Comparison of ENCODE assay signal across 2 cellular contexts in the genomic region with DNA sequence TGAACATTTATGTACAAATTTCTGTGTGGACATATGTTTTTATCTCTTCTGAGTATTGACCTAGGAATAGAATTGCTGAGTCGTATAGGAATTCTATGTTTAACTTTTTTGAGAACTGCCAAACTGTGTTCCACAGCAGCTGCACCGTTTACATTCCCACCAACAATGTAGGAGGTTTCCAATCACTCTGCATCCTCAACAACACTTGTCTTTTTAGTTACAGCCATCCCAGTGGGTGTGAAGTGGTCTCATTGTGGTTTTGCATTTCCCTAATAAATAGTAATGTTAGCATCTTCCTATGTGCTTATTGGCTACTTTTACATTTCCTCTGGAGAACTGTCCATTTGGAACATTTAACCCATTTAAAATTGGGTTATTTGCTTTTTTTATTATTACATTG.
TF ChIP-seq lines count a peak whose summit lies in the region.

No MANE protein-coding gene starts in this region.

TF ChIP-seq in HCT116, 20 proteins besides CTCF, POLR2A, EP300 and RAD21:
- TF ChIP-seq YY1 (IDR thresholded peaks at IDR 0.05; ENCODE audit: extremely low read depth, insufficient replicate concordance, low read depth, low read length), result no peak
- TF ChIP-seq ZNF274 (IDR thresholded peaks at IDR 0.05; ENCODE audit: low read depth, low read length), result no peak
- TF ChIP-seq, protein P1, sequence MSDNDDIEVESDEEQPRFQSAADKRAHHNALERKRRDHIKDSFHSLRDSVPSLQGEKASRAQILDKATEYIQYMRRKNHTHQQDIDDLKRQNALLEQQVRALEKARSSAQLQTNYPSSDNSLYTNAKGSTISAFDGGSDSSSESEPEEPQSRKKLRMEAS (IDR thresholded peaks at IDR 0.05), result no peak
- no peak for TF ChIP-seq CEBPB (IDR thresholded peaks at IDR 0.05; ENCODE audit: low read depth)
- TF ChIP-seq, protein P2, sequence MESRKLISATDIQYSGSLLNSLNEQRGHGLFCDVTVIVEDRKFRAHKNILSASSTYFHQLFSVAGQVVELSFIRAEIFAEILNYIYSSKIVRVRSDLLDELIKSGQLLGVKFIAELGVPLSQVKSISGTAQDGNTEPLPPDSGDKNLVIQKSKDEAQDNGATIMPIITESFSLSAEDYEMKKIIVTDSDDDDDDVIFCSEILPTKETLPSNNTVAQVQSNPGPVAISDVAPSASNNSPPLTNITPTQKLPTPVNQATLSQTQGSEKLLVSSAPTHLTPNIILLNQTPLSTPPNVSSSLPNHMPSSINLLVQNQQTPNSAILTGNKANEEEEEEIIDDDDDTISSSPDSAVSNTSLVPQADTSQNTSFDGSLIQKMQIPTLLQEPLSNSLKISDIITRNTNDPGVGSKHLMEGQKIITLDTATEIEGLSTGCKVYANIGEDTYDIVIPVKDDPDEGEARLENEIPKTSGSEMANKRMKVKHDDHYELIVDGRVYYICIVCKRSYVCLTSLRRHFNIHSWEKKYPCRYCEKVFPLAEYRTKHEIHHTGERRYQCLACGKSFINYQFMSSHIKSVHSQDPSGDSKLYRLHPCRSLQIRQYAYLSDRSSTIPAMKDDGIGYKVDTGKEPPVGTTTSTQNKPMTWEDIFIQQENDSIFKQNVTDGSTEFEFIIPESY (IDR thresholded peaks at IDR 0.05; ENCODE audit: extremely low read depth, insufficient replicate concordance, low read length), result no peak
- no peak for TF ChIP-seq SRF (IDR thresholded peaks at IDR 0.05; ENCODE audit: low read depth)
- TF ChIP-seq, protein P3, sequence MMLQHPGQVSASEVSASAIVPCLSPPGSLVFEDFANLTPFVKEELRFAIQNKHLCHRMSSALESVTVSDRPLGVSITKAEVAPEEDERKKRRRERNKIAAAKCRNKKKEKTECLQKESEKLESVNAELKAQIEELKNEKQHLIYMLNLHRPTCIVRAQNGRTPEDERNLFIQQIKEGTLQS (IDR thresholded peaks at IDR 0.05), result no peak
- TF ChIP-seq JUND (IDR thresholded peaks at IDR 0.05), result no peak
- no peak for TF ChIP-seq TCF7L2 (IDR thresholded peaks at IDR 0.05; ENCODE audit: borderline replicate concordance, extremely low read depth, insufficient read depth, insufficient read length)
- no peak for TF ChIP-seq SP1 (IDR thresholded peaks at IDR 0.05; ENCODE audit: low read depth)
- no peak for TF ChIP-seq ELF1 (IDR thresholded peaks at IDR 0.05; ENCODE audit: borderline replicate concordance, low read depth)
- TF ChIP-seq EGR1 (IDR thresholded peaks at IDR 0.05; ENCODE audit: low read depth), result no peak

TF ChIP-seq in H1, 55 proteins besides CTCF, POLR2A, EP300 and RAD21:
- no peak for TF ChIP-seq NRF1 (IDR thresholded peaks at IDR 0.05; ENCODE audit: low read depth, low read length)
- no peak for TF ChIP-seq POU5F1 (IDR thresholded peaks at IDR 0.05; ENCODE audit: low read depth, low read length)
- no peak for TF ChIP-seq SAP30 (IDR thresholded peaks at IDR 0.05; ENCODE audit: insufficient read depth, insufficient replicate concordance, low read length)
- TF ChIP-seq, protein P4, sequence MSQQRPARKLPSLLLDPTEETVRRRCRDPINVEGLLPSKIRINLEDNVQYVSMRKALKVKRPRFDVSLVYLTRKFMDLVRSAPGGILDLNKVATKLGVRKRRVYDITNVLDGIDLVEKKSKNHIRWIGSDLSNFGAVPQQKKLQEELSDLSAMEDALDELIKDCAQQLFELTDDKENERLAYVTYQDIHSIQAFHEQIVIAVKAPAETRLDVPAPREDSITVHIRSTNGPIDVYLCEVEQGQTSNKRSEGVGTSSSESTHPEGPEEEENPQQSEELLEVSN (IDR thresholded peaks at IDR 0.05), result no peak
- no peak for TF ChIP-seq NANOG (IDR thresholded peaks at IDR 0.05; ENCODE audit: insufficient read depth, low read depth, low read length, poor library complexity, severe bottlenecking)
- no peak for TF ChIP-seq ASH2L (IDR thresholded peaks at IDR 0.05; ENCODE audit: low read length)
- TF ChIP-seq, protein P1 (IDR thresholded peaks at IDR 0.05), result no peak
- TF ChIP-seq SIN3A (conservative IDR thresholded peaks at IDR 0.05 in 1 of 2, IDR thresholded peaks at IDR 0.05 in 1 of 2; ENCODE audit: low read depth in 1 of 2, low read length in 2 of 2), result no peak
- TF ChIP-seq, protein P3 (IDR thresholded peaks at IDR 0.05; ENCODE audit: insufficient read depth, low read depth, low read length), result no peak
- TF ChIP-seq TBP (IDR thresholded peaks at IDR 0.05; ENCODE audit: low read depth, low read length), result no peak
